1 cellular context compared by ENCODE assay signal in genomic region chr19:8592231-8593009, GRCh38.
TF ChIP-seq lines count a peak whose summit lies in the region.

No MANE protein-coding gene starts in this region.

TF ChIP-seq in HEK293, 187 proteins besides CTCF, POLR2A, EP300 and RAD21 (continued from another document):
- TF ChIP-seq ZNF398 (tag by site-specific recombination; IDR thresholded peaks at IDR 0.05) (no peak), ZNF776 (tag by site-specific recombination; IDR thresholded peaks at IDR 0.05; ENCODE audit: borderline replicate concordance) (no peak), GFI1B (tag by site-specific recombination; IDR thresholded peaks at IDR 0.05) (no peak), ZNF791 (tag by site-specific recombination; IDR thresholded peaks at IDR 0.05) (no peak), KLF16 (tag by site-specific recombination; IDR thresholded peaks at IDR 0.05) (peak; percentile 75; the same call in 1 of the 2 replicates), ZNF610 (tag by site-specific recombination; IDR thresholded peaks at IDR 0.05; ENCODE audit: borderline replicate concordance) (no peak), ZNF596 (tag by site-specific recombination; IDR thresholded peaks at IDR 0.05) (no peak), ZIC2 (tag by site-specific recombination; IDR thresholded peaks at IDR 0.05) (peak; percentile 68), ZNF76 (tag by site-specific recombination; IDR thresholded peaks at IDR 0.05; ENCODE audit: borderline replicate concordance, low read depth) (no peak), ZNF670 (tag by site-specific recombination; IDR thresholded peaks at IDR 0.05; ENCODE audit: low read depth) (no peak), ZNF530 (tag by site-specific recombination; IDR thresholded peaks at IDR 0.05; ENCODE audit: low read depth) (no peak), EGR2 (tag by site-specific recombination; IDR thresholded peaks at IDR 0.05; ENCODE audit: low read depth) (peak; percentile 64; the same call in 1 of the 2 replicates), ZBTB8A (tag by site-specific recombination; IDR thresholded peaks at IDR 0.05) (no peak), ZSCAN4 (tag by site-specific recombination; IDR thresholded peaks at IDR 0.05) (no peak), ZNF529 (tag by site-specific recombination; IDR thresholded peaks at IDR 0.05; ENCODE audit: insufficient replicate concordance) (no peak), ZNF830 (tag by site-specific recombination; IDR thresholded peaks at IDR 0.05; ENCODE audit: low read depth) (no peak), SP7 (tag by site-specific recombination; IDR thresholded peaks at IDR 0.05) (no peak), ZNF10 (tag by site-specific recombination; IDR thresholded peaks at IDR 0.05) (no peak), ZBTB11 (tag by site-specific recombination; conservative IDR thresholded peaks at IDR 0.05; ENCODE audit: low read depth) (peak; percentile 87), ZNF121 (tag by site-specific recombination; IDR thresholded peaks at IDR 0.05) (no peak), ZNF16 (tag by site-specific recombination; IDR thresholded peaks at IDR 0.05; ENCODE audit: low read depth) (no peak), GLIS2 (tag by site-specific recombination; IDR thresholded peaks at IDR 0.05) (peak; percentile 96), ZNF488 (tag by site-specific recombination; IDR thresholded peaks at IDR 0.05) (no peak), ZNF521 (tag by site-specific recombination; IDR thresholded peaks at IDR 0.05) (no peak), ZNF311 (tag by site-specific recombination; IDR thresholded peaks at IDR 0.05; ENCODE audit: borderline replicate concordance) (no peak), KLF10 (tag by site-specific recombination; IDR thresholded peaks at IDR 0.05) (no peak; the same call in 1 of the 2 replicates), KLF1 (tag by site-specific recombination; IDR thresholded peaks at IDR 0.05) (peak; percentile 97), ZSCAN16 (tag by site-specific recombination; IDR thresholded peaks at IDR 0.05) (no peak), PRDM10 (tag by site-specific recombination; IDR thresholded peaks at IDR 0.05) (peak; percentile 62), PRDM6 (tag by site-specific recombination; IDR thresholded peaks at IDR 0.05) (no peak)
